1 cellular context compared by ENCODE assay signal in genomic region chr3:149179225-149179624, GRCh38.
TF ChIP-seq lines count a peak whose summit lies in the region.

No MANE protein-coding gene starts in this region.

TF ChIP-seq in HepG2, 621 proteins besides CTCF, POLR2A, EP300 and RAD21:
- TF ChIP-seq IRF2 (CRISPR knock-in tag; IDR thresholded peaks at IDR 0.05), result no peak
- TF ChIP-seq THYN1 (CRISPR knock-in tag; IDR thresholded peaks at IDR 0.05; ENCODE audit: borderline replicate concordance, low read depth), result no peak
- no peak for TF ChIP-seq ZNF552 (CRISPR knock-in tag; IDR thresholded peaks at IDR 0.05; ENCODE audit: borderline replicate concordance)
- TF ChIP-seq ZBTB42 (CRISPR knock-in tag; IDR thresholded peaks at IDR 0.05), result no peak
- TF ChIP-seq ZNF572 (CRISPR knock-in tag; IDR thresholded peaks at IDR 0.05), result no peak
- no peak for TF ChIP-seq RFX3 (CRISPR knock-in tag; IDR thresholded peaks at IDR 0.05)
- TF ChIP-seq MAZ (IDR thresholded peaks at IDR 0.05; ENCODE audit: borderline replicate concordance, low read depth, low read length), result no peak
- TF ChIP-seq MAZ (CRISPR knock-in tag; IDR thresholded peaks at IDR 0.05; ENCODE audit: low read depth), result no peak
- TF ChIP-seq PAWR (CRISPR knock-in tag; IDR thresholded peaks at IDR 0.05; ENCODE audit: borderline replicate concordance), result no peak
TF ChIP-seq in HepG2: peak in this region for 0.
